21 cellular contexts compared by ENCODE assay signal in the genomic region with DNA sequence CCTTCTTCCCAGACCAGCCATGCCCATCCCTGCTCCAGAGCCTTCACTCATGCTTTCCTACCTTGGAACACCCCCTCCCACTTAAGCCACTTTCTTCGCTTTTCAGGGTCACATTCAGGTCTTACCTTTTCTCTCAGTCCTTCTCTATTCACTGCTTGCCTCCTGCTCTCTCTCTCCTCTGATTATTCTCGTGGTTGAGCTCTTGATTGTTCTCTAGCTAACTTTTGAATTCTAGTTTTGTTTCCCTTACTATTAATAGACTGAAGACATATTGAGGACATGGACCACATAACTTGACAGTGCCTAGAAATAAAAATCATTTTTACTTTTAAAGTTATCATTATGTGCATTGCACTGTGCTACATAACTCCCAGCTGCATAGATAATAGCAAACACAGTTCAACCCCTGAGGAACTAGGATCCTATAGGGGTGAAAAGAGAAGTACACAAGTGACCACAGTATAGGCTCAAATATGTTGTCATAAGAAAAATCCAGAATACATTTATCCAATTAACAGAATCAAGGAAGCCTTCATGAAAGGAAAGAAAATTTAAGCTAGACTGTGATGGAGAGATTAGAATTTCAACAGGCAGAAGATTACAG. TPM values are rescaled to one million over a fixed set of nuclear protein-coding genes. Genes with fewer than 3 reads are reported as not detected.
DNase-seq lines count a peak whose midpoint lies in the region; ATAC-seq and TF ChIP-seq lines count a peak whose summit lies in the region.
"Had no signal": no experiment of that assay in that cellular context is flagged by ENCODE, and none has a peak within 500 bp of the region (broad histone marks: within the 10 kb centered on the region; RNA-seq: fewer than 3 reads in every experiment).

No MANE protein-coding gene starts in this region.

- 58 to 70% methylated on average over 2 of the region's 2 CpGs for WGBS in GM23248 (ENCODE audit: low coverage in 1 of 2, low lambda C conversion rate in 2 of 2, missing lambda C conversion rate in 2 of 2), 2 experiments

- H3K9ac ChIP-seq in GM23248: no peak overlapping the region
- H3K9ac ChIP-seq: BLaER1 had no signal

- H3K4me3 ChIP-seq in ACC112 (ENCODE audit: low read depth, low read length) (peak overlapping the region; percentile 60; the same call in 1 of the 2 replicates), GM23248 (peak overlapping the region; percentile 71; the same call in 1 of the 2 replicates), OCI-LY7 (ENCODE audit: low read depth, low read length, poor library complexity, severe bottlenecking) (no peak overlapping the region)
- H3K4me3 ChIP-seq: BLaER1 had no signal

- H3K9me3 Mint-ChIP-seq in endothelial cell (ENCODE audit: unreplicated experiment): peaks cover 17% of the 10 kb centered on the region
- H3K9me3 Mint-ChIP-seq: CD4-positive, alpha-beta T cell had no signal

- TF ChIP-seq CTCF in OCI-LY7 (conservative IDR thresholded peaks at IDR 0.05; ENCODE audit: low read length): no peak
- TF ChIP-seq CTCF in endothelial cell (IDR thresholded peaks at IDR 0.05; ENCODE audit: unreplicated experiment): no peak

- BruUV-seq in OCI-LY7 (replicated peaks; lab: Mats Ljungman, UMichigan): no TSS peak

- intact Hi-C loops in OCI-LY7 (cut with micrococcal nuclease; ENCODE audit: unreplicated experiment): no loop called here

- peak overlapping the region; percentile 58 for H2AFZ ChIP-seq in ACC112 (ENCODE audit: low read length, unreplicated experiment)
- peak overlapping the region; percentile 90 for H2AFZ ChIP-seq in GM23248
- H2AFZ ChIP-seq in OCI-LY7 (ENCODE audit: low read length): peak overlapping the region; percentile 46; the same call in 1 of the 2 replicates

- in situ Hi-C loops in GM23248 (cut with MboI): no loop called here

- POLR2A ChIA-PET in OCI-LY7 (lab: Charles Lee): interaction anchor here (1.3 to 3.1 kb wide), 4 partner anchors 9 to 22 kb away, joined by 6 to 15 read pairs (median 7); no protein-coding TSS in a partner anchor

- DNase-seq in GM23248 (no peak), OCI-LY7 (ENCODE audit: low spot score) (no peak), endothelial cell (ENCODE audit: low spot score) (no peak), cortex of kidney (lab: John Stamatoyannopoulos, UW) (no peak), NCI-H774 (lab: John Stamatoyannopoulos, UW) (no peak)
- DNase-seq: ACHN; CD4-positive, alpha-beta T cell; COR-L47; DMS 273 treated with DMSO at 0.1 percent for 48 hours; DMS79 treated with DMSO at 0.1 percent for 48 hours; KG1; NCI-H1694 treated with DMSO at 0.1 percent for 48 hours; NCI-H2081 treated with DMSO at 0.1 percent for 48 hours; NCI-H748 treated with DMSO at 0.1 percent for 48 hours had no signal

- H3K4me1 ChIP-seq in ACC112 (ENCODE audit: control insufficient read depth, insufficient read depth, low read length, unreplicated experiment) (peaks cover 9% of the 10 kb centered on the region), GM23248 (ENCODE audit: insufficient read depth) (peaks cover 10% of the 10 kb centered on the region), OCI-LY7 (ENCODE audit: insufficient read depth, low read length, poor library complexity, severe bottlenecking) (peaks cover 21% of the 10 kb centered on the region)
- H3K4me1 ChIP-seq: BLaER1, SJSA1 had no signal

- peak overlapping the region; percentile 76 for H3K4me3 Mint-ChIP-seq in endothelial cell (ENCODE audit: unreplicated experiment)
- H3K4me3 Mint-ChIP-seq: CD4-positive, alpha-beta T cell had no signal

- H3K27ac ChIP-seq in ACC112 (ENCODE audit: low read depth, low read length): no peak overlapping the region
- no peak overlapping the region for H3K27ac ChIP-seq in GM23248
- H3K27ac ChIP-seq in OCI-LY7 (ENCODE audit: low read depth, low read length, poor library complexity, severe bottlenecking): no peak overlapping the region
- H3K27ac ChIP-seq: BLaER1, SJSA1 had no signal

- no peaks in the 10 kb centered on the region for H3K36me3 ChIP-seq in ACC112 (ENCODE audit: insufficient read depth, low read length)
- H3K36me3 ChIP-seq in GM23248 (ENCODE audit: low read depth): no peaks in the 10 kb centered on the region
- H3K36me3 ChIP-seq in OCI-LY7 (ENCODE audit: insufficient read depth, low read length): no peaks in the 10 kb centered on the region; the same call in 1 of the 2 replicates
- H3K36me3 ChIP-seq: BLaER1, SJSA1 had no signal

- H3K27me3 ChIP-seq in ACC112 (ENCODE audit: insufficient read depth, low read length) (no peaks in the 10 kb centered on the region), GM23248 (replicated peaks; ENCODE audit: insufficient read depth) (no peaks in the 10 kb centered on the region)
- H3K27me3 ChIP-seq: BLaER1 had no signal

- H3K4me1 Mint-ChIP-seq in endothelial cell (ENCODE audit: unreplicated experiment): no peaks in the 10 kb centered on the region

- H3K27ac Mint-ChIP-seq in endothelial cell (ENCODE audit: unreplicated experiment): no peak overlapping the region
- H3K27ac Mint-ChIP-seq: CD4-positive, alpha-beta T cell had no signal

- CTCF ChIA-PET in OCI-LY7 (lab: Charles Lee; ENCODE audit: unreplicated experiment): no interaction called here

- no peaks in the 10 kb centered on the region for H3F3A ChIP-seq in GM23248 (ENCODE audit: insufficient read depth)

- no peak for ATAC-seq in HG02642 (IDR thresholded peaks at IDR 0.05; ENCODE audit: poor library complexity, unreplicated experiment)
- ATAC-seq: Right ventricle myocardium inferior had no signal

- H3K36me3 Mint-ChIP-seq in endothelial cell (ENCODE audit: low read depth, unreplicated experiment): peaks cover 41% of the 10 kb centered on the region

- H3K79me2 ChIP-seq in ACC112 (ENCODE audit: control insufficient read depth, insufficient read depth, low read length, unreplicated experiment) (no peaks in the 10 kb centered on the region), GM23248 (ENCODE audit: insufficient read depth) (no peaks in the 10 kb centered on the region), OCI-LY7 (ENCODE audit: insufficient read depth, low read depth, low read length) (no peaks in the 10 kb centered on the region)

- H4K20me1 ChIP-seq in GM23248 (ENCODE audit: insufficient read depth) (no peaks in the 10 kb centered on the region), OCI-LY7 (ENCODE audit: insufficient read depth, low read length) (no peaks in the 10 kb centered on the region)
- H4K20me1 ChIP-seq: BLaER1 had no signal

- H3K9me2 ChIP-seq in GM23248 (ENCODE audit: insufficient read depth): no peaks in the 10 kb centered on the region
- H3K9me2 ChIP-seq in OCI-LY7 (ENCODE audit: insufficient read depth, low read length): no peaks in the 10 kb centered on the region

- H3K27me3 Mint-ChIP-seq in endothelial cell (ENCODE audit: unreplicated experiment): peaks cover 6% of the 10 kb centered on the region

- no peaks in the 10 kb centered on the region for H3K9me3 ChIP-seq in GM23248 (ENCODE audit: low read depth)
- peaks cover 5% of the 10 kb centered on the region; the same call in 1 of the 2 replicates for H3K9me3 ChIP-seq in OCI-LY7 (ENCODE audit: low read length)
- H3K9me3 ChIP-seq: BLaER1, SJSA1 had no signal

- H3K4me2 ChIP-seq in GM23248 (ENCODE audit: unreplicated experiment) (peak overlapping the region; percentile 79), OCI-LY7 (ENCODE audit: low read length) (no peak overlapping the region; the same call in 1 of the 2 replicates)
- H3K4me2 ChIP-seq: BLaER1 had no signal

RNA-seq across cellular contexts. Expression of gene INSL5, which starts 21.5 kb away (rescaled TPM):
- total RNA-seq in GM23248 (2014; rRNA removed; shearing (Covaris generic)): not detected in 2 replicates
- not detected in 2 replicates for polyA plus RNA-seq in GM23248 (2016; fragmentation: Nextera tagmentation; extraction: Ambion mirVana)
- not detected in 2 replicates for total RNA-seq in OCI-LY7 (2014; rRNA removed; shearing (Covaris generic))
- not detected in 2 replicates for total RNA-seq in OCI-LY7 (2022)
- total RNA-seq in endothelial cell (ENCODE audit: unreplicated experiment): not detected
- total RNA-seq: CD4-positive, alpha-beta T cell; HT1080; NCI-H460; Right ventricle myocardium inferior; SJSA1 had no signal

RNA-seq across cellular contexts. Expression of gene DYNLT5, which starts 27.3 kb away (rescaled TPM):
- total RNA-seq in GM23248 (2014; rRNA removed; shearing (Covaris generic)): 2.3 and 5.8 TPM in 2 replicates
- polyA plus RNA-seq in GM23248 (2016; fragmentation: Nextera tagmentation; extraction: Ambion mirVana): 1.7 and 3.0 TPM in 2 replicates
- total RNA-seq in OCI-LY7 (2014; rRNA removed; shearing (Covaris generic)): 0.59 and 0.66 TPM in 2 replicates
- total RNA-seq in OCI-LY7 (2022): 0.30 TPM in 1 of 2 replicates, not detected in the other
- 57.9 TPM for total RNA-seq in endothelial cell (ENCODE audit: unreplicated experiment)
- total RNA-seq: CD4-positive, alpha-beta T cell; HT1080; NCI-H460; SJSA1 had no signal
